25 cellular contexts compared by ENCODE assay signal in genomic region chr1:178926046-178926445, GRCh38. TPM values are rescaled to one million over a fixed set of nuclear protein-coding genes. Genes with fewer than 3 reads are reported as not detected.
"Had no signal": no experiment of that assay in that cellular context is flagged by ENCODE, and none has a peak within 500 bp of the region (broad histone marks: within the 10 kb centered on the region; RNA-seq: fewer than 3 reads in every experiment).

No MANE protein-coding gene starts in this region.

- H3K4me3 Mint-ChIP-seq: activated T-cell treated with anti-CD3 and anti-CD28 coated beads, Interleukin-2, amount 50 U/mL, for 24 hours; activated T-helper 17 cell treated with anti-CD3 and anti-CD28 coated beads, Interleukin-2, amount 50 U/mL, for 72 hours; brain; natural killer cell treated with Interleukin-12 subunit alpha and Interleukin-12 subunit beta and Interleukin-15 and Interleukin-18, amount 100 ng/mL, for 72 hours had no signal

- DNase-seq: activated CD4-positive, alpha-beta T cell treated with anti-CD3 and anti-CD28 coated beads, Interleukin-2, amount 50 U/mL, for 4 hours; activated CD4-positive, CD25-positive, alpha-beta regulatory T cell treated with anti-CD3 and anti-CD28 coated beads, Interleukin-2, amount 50 U/mL, for 72 hours; activated CD8-positive, alpha-beta memory T cell treated with anti-CD3 and anti-CD28 coated beads for 24 hours; activated CD8-positive, alpha-beta memory T cell treated with anti-CD3 and anti-CD28 coated beads, Interleukin-2, amount 50 U/mL, for 4 hours; activated T-cell treated with anti-CD3 and anti-CD28 coated beads, Interleukin-2, amount 50 U/mL, for 24 hours; aorta; dermis blood vessel endothelial cell; effector CD8-positive, alpha-beta T cell; head of caudate nucleus; left ventricle myocardium superior; mammary epithelial cell; midbrain; ovary; psoas muscle; right cardiac atrium; stimulated activated CD4-positive, alpha-beta T cell treated with anti-CD3 and anti-CD28 coated beads, Interleukin-12 subunit alpha, Interleukin-12 subunit beta, amount 100 ng/mL, for 4 hours; transverse colon had no signal

- H3K27me3 ChIP-seq: neutrophil, ovary, transverse colon had no signal

- H3K4me3 ChIP-seq: ovary, psoas muscle, transverse colon had no signal

- H3K9me3 Mint-ChIP-seq: activated T-helper 17 cell treated with anti-CD3 and anti-CD28 coated beads, Interleukin-2, amount 50 U/mL, for 72 hours; natural killer cell treated with Interleukin-12 subunit alpha and Interleukin-12 subunit beta and Interleukin-15 and Interleukin-18, amount 100 ng/mL, for 72 hours had no signal

- ATAC-seq: activated naive CD4-positive, alpha-beta T cell treated with anti-CD3 and anti-CD28 coated beads, Interleukin-2, amount 50 U/mL, for 72 hours; activated T-helper 17 cell treated with anti-CD3 and anti-CD28 coated beads, Interleukin-2, amount 50 U/mL, for 72 hours; esophagus mucosa; natural killer cell treated with Interleukin-12 subunit alpha and Interleukin-12 subunit beta and Interleukin-15 and Interleukin-18, amount 100 ng/mL, for 72 hours; psoas muscle had no signal

- H3K4me1 Mint-ChIP-seq: activated T-helper 17 cell treated with anti-CD3 and anti-CD28 coated beads, Interleukin-2, amount 50 U/mL, for 72 hours had no signal

- H3K36me3 ChIP-seq: neutrophil, ovary, transverse colon had no signal

- H3K9me3 ChIP-seq: neutrophil, transverse colon had no signal

- H3K27me3 Mint-ChIP-seq: activated T-cell treated with anti-CD3 and anti-CD28 coated beads, Interleukin-2, amount 50 U/mL, for 24 hours; activated T-helper 17 cell treated with anti-CD3 and anti-CD28 coated beads, Interleukin-2, amount 50 U/mL, for 72 hours; brain had no signal

- H3K4me1 ChIP-seq: psoas muscle had no signal

- H3K27ac Mint-ChIP-seq: activated naive CD4-positive, alpha-beta T cell treated with anti-CD3 and anti-CD28 coated beads, Interleukin-2, amount 50 U/mL, for 72 hours; activated T-cell treated with anti-CD3 and anti-CD28 coated beads, Interleukin-2, amount 50 U/mL, for 24 hours; activated T-helper 17 cell treated with anti-CD3 and anti-CD28 coated beads, Interleukin-2, amount 50 U/mL, for 72 hours; brain; natural killer cell treated with Interleukin-12 subunit alpha and Interleukin-12 subunit beta and Interleukin-15 and Interleukin-18, amount 100 ng/mL, for 72 hours had no signal

- H3K27ac ChIP-seq: neutrophil, ovary, psoas muscle, transverse colon, VCaP had no signal

RNA-seq across cellular contexts. Expression of gene ANGPTL1, which starts 55.2 kb away (rescaled TPM):
- total RNA-seq: activated naive CD4-positive, alpha-beta T cell treated with anti-CD3 and anti-CD28 coated beads, Interleukin-2, amount 50 U/mL, for 72 hours; activated T-helper 17 cell treated with anti-CD3 and anti-CD28 coated beads, Interleukin-2, amount 50 U/mL, for 72 hours; dermis blood vessel endothelial cell; mammary epithelial cell; natural killer cell treated with Interleukin-12 subunit alpha and Interleukin-12 subunit beta and Interleukin-15 and Interleukin-18, amount 100 ng/mL, for 72 hours; T-helper 2 cell treated with Interferon-gamma antibody and Interleukin-4, amounts not matched to agents 100 ng/mL and 5 ng/mL, for 36 hours had no signal
